In genomic region chr7:37342665-37343471, GRCh38 we compare ENCODE assay signal across 9 cellular contexts.
A peak's percentile ranks its signal among the peaks of the same experiment; 100 is the strongest.
DNase-seq lines count a peak whose midpoint lies in the region; ATAC-seq and TF ChIP-seq lines count a peak whose summit lies in the region.
"Had no signal": no experiment of that assay in that cellular context is flagged by ENCODE, and none has a peak within 500 bp of the region (broad histone marks: within the 10 kb centered on the region; RNA-seq: fewer than 3 reads in every experiment).

No MANE protein-coding gene starts in this region.

- DNase-seq in SKM-1 (lab: John Stamatoyannopoulos, UW; ENCODE audit: unreplicated experiment) (peak; percentile 88), neuronal stem cell (ENCODE audit: low spot score) (no peak), COR-L47 (lab: John Stamatoyannopoulos, UW) (no peak), GM23248 (no peak), chondrocyte (ENCODE audit: low spot score) (no peak)
- peak; percentile 82 for DNase-seq in activated naive CD4-positive, alpha-beta T cell treated with anti-CD3 and anti-CD28 coated beads, Interleukin-2, amount 10 ng/mL, durations not matched to agents 7 days and 5 days

- no peak overlapping the region for H2BK15ac ChIP-seq in neuronal stem cell (ENCODE audit: low read length)

- no peak overlapping the region for H3K4ac ChIP-seq in neuronal stem cell (ENCODE audit: low read length)

- peaks cover 0 to 4% of the 10 kb centered on the region in 2 donors for H3K4me1 ChIP-seq in neuronal stem cell (ENCODE audit: control insufficient read depth in 2 of 2, insufficient read depth in 1 of 2, low read depth in 1 of 2, low read length in 2 of 2)
- H3K4me1 ChIP-seq in GM23248 (ENCODE audit: insufficient read depth) = no peaks in the 10 kb centered on the region

- no CpG with 5 or more reads among the region's 20 CpGs for WGBS in neuronal stem cell (ENCODE audit: extremely low coverage in 2 of 2, insufficient read length in 2 of 2, insufficient replicate concordance in 1 of 2), 2 donors
- WGBS in GM23248 (ENCODE audit: low coverage in 1 of 2, low lambda C conversion rate in 2 of 2, missing lambda C conversion rate in 2 of 2), 2 experiments = 68% methylated on average over 20 of the region's 20 CpGs

- CTCF ChIA-PET in activated naive CD4-positive, alpha-beta T cell treated with anti-CD3 and anti-CD28 coated beads, Interleukin-2, amount 10 ng/mL, durations not matched to agents 7 days and 5 days (lab: Charles Lee) = interaction anchor here (1.0 to 7.6 kb wide), 7 partner anchors 9 to 107 kb away, joined by 3 to 46 read pairs (median 4); partner anchors contain the start of gene ELMO1

- peak overlapping the region; percentile 52 for H3K18ac ChIP-seq in neuronal stem cell (ENCODE audit: low read length)

- peaks cover 87% of the 10 kb centered on the region for H3K4me1 Mint-ChIP-seq in activated naive CD4-positive, alpha-beta T cell treated with anti-CD3 and anti-CD28 coated beads, Interleukin-2, amount 10 ng/mL, durations not matched to agents 7 days and 5 days
- H3K4me1 Mint-ChIP-seq in chondrocyte (ENCODE audit: low read depth) = no peaks in the 10 kb centered on the region

- ATAC-seq in GM18868 (IDR thresholded peaks at IDR 0.05; ENCODE audit: unreplicated experiment) (peak; percentile 71), HG02981 (IDR thresholded peaks at IDR 0.05; ENCODE audit: unreplicated experiment) (peak; percentile 43)

- no peaks in the 10 kb centered on the region for H3F3A ChIP-seq in GM23248 (ENCODE audit: insufficient read depth)

- H4K91ac ChIP-seq in neuronal stem cell (ENCODE audit: low read depth, low read length, poor library complexity) = no peak overlapping the region

- no peak overlapping the region for H2BK5ac ChIP-seq in neuronal stem cell (ENCODE audit: low read length)

- H2BK12ac ChIP-seq in neuronal stem cell (ENCODE audit: low read length) = no peak overlapping the region

- TF ChIP-seq CTCF in chondrocyte (IDR thresholded peaks at IDR 0.05) = no peak

- peak overlapping the region; percentile 96 for H3K27ac Mint-ChIP-seq in activated naive CD4-positive, alpha-beta T cell treated with anti-CD3 and anti-CD28 coated beads, Interleukin-2, amount 10 ng/mL, durations not matched to agents 7 days and 5 days
- H3K27ac Mint-ChIP-seq in chondrocyte (ENCODE audit: unreplicated experiment) = no peak overlapping the region

- no peaks in the 10 kb centered on the region for H3K27me3 ChIP-seq in neuronal stem cell (ENCODE audit: control insufficient read depth in 3 of 3, insufficient read depth in 3 of 3, low read depth in 1 of 3, low read length in 3 of 3)
- no peaks in the 10 kb centered on the region for H3K27me3 ChIP-seq in GM23248 (replicated peaks; ENCODE audit: insufficient read depth)

- H3K9ac ChIP-seq in neuronal stem cell (ENCODE audit: low read depth, low read length, poor library complexity) (no peak overlapping the region), GM23248 (no peak overlapping the region)

- H3K4me3 Mint-ChIP-seq in activated naive CD4-positive, alpha-beta T cell treated with anti-CD3 and anti-CD28 coated beads, Interleukin-2, amount 10 ng/mL, durations not matched to agents 7 days and 5 days = peak overlapping the region; percentile 89
- no peak overlapping the region for H3K4me3 Mint-ChIP-seq in chondrocyte (ENCODE audit: unreplicated experiment)

- H3K14ac ChIP-seq in neuronal stem cell (ENCODE audit: low read length) = no peak overlapping the region

- H3K27ac ChIP-seq in neuronal stem cell (replicated peaks; ENCODE audit: low read length) (no peak overlapping the region), GM23248 (no peak overlapping the region)
- H3K27ac ChIP-seq: SK-N-MC had no signal

- H3K36me3 ChIP-seq in neuronal stem cell (replicated peaks in 1 of 2; ENCODE audit: control insufficient read depth in 2 of 2, insufficient read depth in 2 of 2, low read length in 2 of 2) (peaks cover 0 to 3% of the 10 kb centered on the region in 2 donors), GM23248 (ENCODE audit: low read depth) (no peaks in the 10 kb centered on the region)

- H2AK5ac ChIP-seq in neuronal stem cell (ENCODE audit: low read depth, low read length) = no peak overlapping the region

- H3K36me3 Mint-ChIP-seq in activated naive CD4-positive, alpha-beta T cell treated with anti-CD3 and anti-CD28 coated beads, Interleukin-2, amount 10 ng/mL, durations not matched to agents 7 days and 5 days = peaks cover 35% of the 10 kb centered on the region
- no peaks in the 10 kb centered on the region for H3K36me3 Mint-ChIP-seq in chondrocyte (ENCODE audit: low read depth)

- H3K79me1 ChIP-seq in neuronal stem cell (ENCODE audit: low read depth, low read length) = no peaks in the 10 kb centered on the region

- no peak overlapping the region for H2BK120ac ChIP-seq in neuronal stem cell (ENCODE audit: low read depth, low read length)

- peaks cover 0 to 5% of the 10 kb centered on the region in 2 donors for H3K9me3 ChIP-seq in neuronal stem cell (replicated peaks in 1 of 2; ENCODE audit: control insufficient read depth in 2 of 2, insufficient read depth in 1 of 2, low read depth in 1 of 2, low read length in 2 of 2)
- no peaks in the 10 kb centered on the region for H3K9me3 ChIP-seq in GM23248 (ENCODE audit: low read depth)

- H2AFZ ChIP-seq in neuronal stem cell (ENCODE audit: low read length) (no peak overlapping the region), GM23248 (no peak overlapping the region)

- no peak overlapping the region for H3K23ac ChIP-seq in neuronal stem cell (ENCODE audit: low read depth, low read length, poor library complexity)

- no peaks in the 10 kb centered on the region for H4K20me1 ChIP-seq in GM23248 (ENCODE audit: insufficient read depth)

- no peaks in the 10 kb centered on the region for H3K79me2 ChIP-seq in GM23248 (ENCODE audit: insufficient read depth)

- H3K9me2 ChIP-seq in GM23248 (ENCODE audit: insufficient read depth) = no peaks in the 10 kb centered on the region

- no peak overlapping the region for H3K4me2 ChIP-seq in neuronal stem cell (ENCODE audit: insufficient read depth, low read length, poor library complexity, severe bottlenecking)
- H3K4me2 ChIP-seq in GM23248 (ENCODE audit: unreplicated experiment) = no peak overlapping the region

- H3K4me3 ChIP-seq in neuronal stem cell (ENCODE audit: low read length in 2 of 2) = no peak overlapping the region
- no peak overlapping the region for H3K4me3 ChIP-seq in GM23248
- H3K4me3 ChIP-seq: SK-N-MC had no signal

- no peaks in the 10 kb centered on the region for H3K9me3 Mint-ChIP-seq in activated naive CD4-positive, alpha-beta T cell treated with anti-CD3 and anti-CD28 coated beads, Interleukin-2, amount 10 ng/mL, durations not matched to agents 7 days and 5 days
- H3K9me3 Mint-ChIP-seq in chondrocyte (ENCODE audit: low read depth) = no peaks in the 10 kb centered on the region

- no peaks in the 10 kb centered on the region for H3K27me3 Mint-ChIP-seq in activated naive CD4-positive, alpha-beta T cell treated with anti-CD3 and anti-CD28 coated beads, Interleukin-2, amount 10 ng/mL, durations not matched to agents 7 days and 5 days
- no peaks in the 10 kb centered on the region for H3K27me3 Mint-ChIP-seq in chondrocyte (ENCODE audit: low read depth)

- H4K8ac ChIP-seq in neuronal stem cell (ENCODE audit: low read depth, low read length) = no peak overlapping the region

- in situ Hi-C loops in GM23248 (cut with MboI) = no loop called here

Comparison
In these comparisons a context has a peak if more than half of its experiments do, and no peak if none do; other contexts are left out.
1. DNase-seq: peak in SKM-1 (single experiment) and activated naive CD4-positive, alpha-beta T cell treated with anti-CD3 and anti-CD28 coated beads, Interleukin-2, amount 10 ng/mL, durations not matched to agents 7 days and 5 days (single experiment); none in neuronal stem cell (single experiment), COR-L47 (single experiment), GM23248 (single experiment) and chondrocyte (single experiment).